21 cellular contexts compared by ENCODE assay signal in the genomic region with DNA sequence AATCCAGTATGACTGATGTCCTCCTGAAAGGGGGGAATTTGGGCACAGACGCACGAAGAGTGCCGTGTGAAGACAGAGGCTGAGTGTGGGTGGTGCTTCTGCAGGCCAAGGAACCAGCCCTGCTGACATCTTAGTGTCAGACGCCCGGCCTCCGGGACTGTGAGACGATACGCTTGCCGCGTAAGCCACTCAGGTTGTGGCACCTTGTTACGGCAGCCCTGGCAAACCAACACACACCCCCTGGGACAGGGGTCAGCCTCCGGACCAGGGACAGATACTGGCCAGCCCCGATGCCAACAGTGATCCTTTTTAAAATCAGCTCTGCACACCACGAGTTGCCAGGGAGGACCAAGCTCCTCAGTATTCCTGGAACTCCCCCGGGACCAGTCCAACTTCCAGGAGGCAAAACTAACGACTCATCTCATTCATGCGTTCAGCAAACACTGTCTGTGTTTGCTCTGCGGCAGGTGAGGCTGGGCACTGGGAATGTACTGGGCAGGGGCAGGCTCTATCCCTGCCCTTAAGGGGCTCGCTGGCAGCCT. TPM values are rescaled to one million over a fixed set of nuclear protein-coding genes. Genes with fewer than 3 reads are reported as not detected.
DNase-seq lines count a peak whose midpoint lies in the region; ATAC-seq, FAIRE-seq and TF ChIP-seq lines count a peak whose summit lies in the region.
"Had no signal": no experiment of that assay in that cellular context is flagged by ENCODE, and none has a peak within 500 bp of the region (broad histone marks: within the 10 kb centered on the region; RNA-seq: fewer than 3 reads in every experiment).

No MANE protein-coding gene starts in this region.

- intact Hi-C loops in HepG2 (cut with micrococcal nuclease; ENCODE audit: unreplicated experiment) (no loop called here), colonic mucosa (cut with DNase I) (no loop called here)

- no peaks in the 10 kb centered on the region for H3K9me3 ChIP-seq in HEK293 (ENCODE audit: control insufficient read depth, insufficient read depth, low read depth, low read length)
- H3K9me3 ChIP-seq in HepG2 (ENCODE audit: low read length): no peaks in the 10 kb centered on the region
- no peaks in the 10 kb centered on the region for H3K9me3 ChIP-seq in colonic mucosa
- H3K9me3 ChIP-seq: upper lobe of left lung had no signal

- no peaks in the 10 kb centered on the region for H3K79me2 ChIP-seq in HepG2 (ENCODE audit: insufficient read depth, low read length)

- H3K36me3 ChIP-seq in HEK293 (ENCODE audit: control insufficient read depth in 2 of 2, insufficient read depth in 1 of 2, low read length in 2 of 2): no peaks in the 10 kb centered on the region
- no peaks in the 10 kb centered on the region for H3K36me3 ChIP-seq in HepG2 (replicated peaks in 1 of 2; ENCODE audit: control insufficient read depth in 1 of 2, insufficient read depth in 2 of 2, low read length in 2 of 2)
- no peaks in the 10 kb centered on the region for H3K36me3 ChIP-seq in colonic mucosa
- H3K36me3 ChIP-seq: upper lobe of left lung had no signal

- DNase-seq in NCI-H2107 treated with DMSO at 0.1 percent for 48 hours (lab: John Stamatoyannopoulos, UW; ENCODE audit: unreplicated experiment) (peak; percentile 56), NCI-H2107 (lab: John Stamatoyannopoulos, UW) (no peak), NCI-H526 (lab: John Stamatoyannopoulos, UW) (peak; percentile 95 to 97), HepG2 (ENCODE audit: low spot score) (peak; percentile 42), Ammon's horn (ENCODE audit: low spot score) (no peak), colonic mucosa (no peak)
- DNase-seq: 8988T; activated gamma-delta T cell; CD4-positive, CD25-positive, alpha-beta regulatory T cell; NCI-H446 treated with DMSO at 0.1 percent for 48 hours; small intestine; stimulated activated naive CD4-positive, alpha-beta T cell; upper lobe of left lung had no signal

- FAIRE-seq in HepG2 (lab: Jason Lieb, UNC): peak; percentile 57
- FAIRE-seq: astrocyte, GM12878, H1, keratinocyte, small intestine had no signal

- in situ Hi-C loops in HepG2 (cut with HindIII; ENCODE audit: extremely low pct_ligation_motif_present, low pct_unique_long_range_greater_than_20kb): loop anchor here (25.0 kb wide), 1 partner anchor 523 kb away; no protein-coding TSS in a partner anchor

- WGBS in HepG2 (ENCODE audit: low lambda C conversion rate): 35% methylated on average over 18 of the region's 19 CpGs

- no peak for TF ChIP-seq POLR2A in HepG2 (IDR thresholded peaks at IDR 0.05; ENCODE audit: insufficient read depth in 1 of 2, low read depth in 2 of 2, low read length in 2 of 2)

- H2AFZ ChIP-seq in HepG2 (ENCODE audit: low read length): no peak overlapping the region

- TF ChIP-seq EP300 in HepG2 (IDR thresholded peaks at IDR 0.05; ENCODE audit: low read depth in 2 of 2, low read length in 2 of 2) (no peak), HepG2 (CRISPR knock-in tag; IDR thresholded peaks at IDR 0.05; ENCODE audit: borderline replicate concordance) (no peak)

- CTCF ChIA-PET in HEK293 (lab: Yijun Ruan, JAX) (no interaction called here), HepG2 (lab: Yijun Ruan, JAX; ENCODE audit: low intra/inter-chr PET ratio, low total read pairs) (no interaction called here)

- TF ChIP-seq CTCF in HEK293 (tag by site-specific recombination; IDR thresholded peaks at IDR 0.05) (no peak), HepG2 (CRISPR knock-in tag; IDR thresholded peaks at IDR 0.05) (no peak), colonic mucosa (IDR thresholded peaks at IDR 0.05) (no peak)

- peak; percentile 50 for ATAC-seq in HepG2
- ATAC-seq in HG03025 (IDR thresholded peaks at IDR 0.05; ENCODE audit: low FRiP score, unreplicated experiment): no peak
- ATAC-seq: esophagus mucosa, GM12878 had no signal

- H3K4me3 ChIP-seq in HEK293 (ENCODE audit: low read depth, low read length) (no peak overlapping the region), HepG2 (replicated peaks in 1 of 3; ENCODE audit: insufficient read depth in 1 of 3, low read depth in 2 of 3, low read length in 3 of 3) (peak overlapping the region in 2 of 3 experiments; percentile 21 to 57; a peak in 4 of 6 replicates), colonic mucosa (no peak overlapping the region)
- H3K4me3 ChIP-seq: GM12878, upper lobe of left lung had no signal

- POLR2A ChIA-PET in HEK293 (lab: Yijun Ruan, JAX) (no interaction called here), HepG2 (lab: Yijun Ruan, JAX) (interaction anchor here (1.6 kb wide), 1 partner anchor 42 kb away, joined by 6 read pairs; no protein-coding TSS in a partner anchor)

- no peak overlapping the region; the same call in 1 of the 2 replicates for H3K9ac ChIP-seq in HepG2 (ENCODE audit: insufficient read depth, low read depth, low read length)
- no peak overlapping the region for H3K9ac ChIP-seq in colonic mucosa (ENCODE audit: low read depth in 2 of 2, low read length in 2 of 2)

- H3K27me3 ChIP-seq in HepG2 (ENCODE audit: control insufficient read depth in 1 of 2, insufficient read depth in 2 of 2, low read length in 2 of 2) (no peaks in the 10 kb centered on the region), colonic mucosa (no peaks in the 10 kb centered on the region)
- H3K27me3 ChIP-seq: upper lobe of left lung had no signal

- H3K4me2 ChIP-seq in HepG2 (ENCODE audit: low read depth, low read length): peak overlapping the region; percentile 87

- H3K27ac ChIP-seq in HEK293 (ENCODE audit: extremely low read depth, low read depth, low read length) (no peak overlapping the region), HepG2 (ENCODE audit: extremely low read length, insufficient read depth, low read length) (peak overlapping the region; percentile 10), colonic mucosa (no peak overlapping the region)
- H3K27ac ChIP-seq: upper lobe of left lung had no signal

- no peaks in the 10 kb centered on the region for H4K20me1 ChIP-seq in HepG2 (ENCODE audit: insufficient read depth, low read length)

- H3K4me1 ChIP-seq in HEK293 (ENCODE audit: control insufficient read depth, insufficient read depth, low read length): no peaks in the 10 kb centered on the region
- H3K4me1 ChIP-seq in HepG2 (ENCODE audit: insufficient read depth, low read length): peaks cover 78% of the 10 kb centered on the region
- H3K4me1 ChIP-seq in colonic mucosa: no peaks in the 10 kb centered on the region
- H3K4me1 ChIP-seq: upper lobe of left lung had no signal

- BruUV-seq in HepG2 (replicated peaks; lab: Mats Ljungman, UMichigan): no TSS peak

- TF ChIP-seq RAD21 in HepG2 (CRISPR knock-in tag; IDR thresholded peaks at IDR 0.05): no peak

RNA-seq across cellular contexts. Expression of gene PIGZ, which starts 21.2 kb away (rescaled TPM):
- total RNA-seq in HepG2 (2016; rRNA removed; fragmentation: Illumina TruSeq; extraction: Trizol) (2.2 and 4.7 TPM in 2 replicates), colonic mucosa (100 to 1,000 TPM in 1 of 2 donors, 10 to 100 TPM in 1; 63.7 to 126 TPM)
- total RNA-seq in HepG2 (2016; cell fraction: cytosol; rRNA removed; fragmentation: Illumina TruSeq; extraction: Trizol; ENCODE audit: low read depth): 4.8 and 7.9 TPM in 2 replicates
- 1.9 and 4.8 TPM in 2 replicates for total RNA-seq in HepG2 (2016; cell fraction: insoluble cytoplasmic fraction; rRNA removed; fragmentation: Illumina TruSeq; extraction: Trizol)
- total RNA-seq in HepG2 (2016; cell fraction: membrane; rRNA removed; fragmentation: Illumina TruSeq; extraction: Trizol): 3.9 and 5.7 TPM in 2 replicates
- total RNA-seq in HepG2 (2016; cell fraction: nucleus; rRNA removed; fragmentation: Illumina TruSeq; extraction: Trizol): 3.7 and 5.7 TPM in 2 replicates
- polyA plus RNA-seq in HepG2 (2011; rRNA removed): 60.5 and 75.7 TPM in 2 replicates
- polyA plus RNA-seq in HepG2 (2011; cell fraction: cytosol; rRNA removed): 43.3 TPM in 2 replicates
- 156 and 196 TPM in 2 replicates for polyA plus RNA-seq in HepG2 (2011; cell fraction: nucleus; rRNA removed)
- polyA plus RNA-seq in HepG2 (2012): 56.2 and 56.6 TPM in 2 replicates
- 6.6 and 6.7 TPM in 2 replicates for polyA plus RNA-seq in HepG2 (2016; cell fraction: cytosol; fragmentation: Illumina TruSeq; extraction: Trizol; ENCODE audit: low read depth)
- 3.7 and 4.6 TPM in 2 replicates for polyA plus RNA-seq in HepG2 (2016; cell fraction: insoluble cytoplasmic fraction; fragmentation: Illumina TruSeq; extraction: Trizol; ENCODE audit: low read depth)
- polyA plus RNA-seq in HepG2 (2016; cell fraction: membrane; fragmentation: Illumina TruSeq; extraction: Trizol; ENCODE audit: low read depth): 5.4 and 6.6 TPM in 2 replicates
- 16.4 and 17.2 TPM in 2 replicates for polyA plus RNA-seq in HepG2 (2016; cell fraction: nucleus; fragmentation: Illumina TruSeq; extraction: Trizol; ENCODE audit: insufficient read depth, low read depth)
- polyA minus RNA-seq in HepG2 (2011; rRNA and poly(A)+ RNA removed; ENCODE audit: low replicate concordance): 0.58 and 57.9 TPM in 2 replicates
- 15.7 and 18.4 TPM in 2 replicates for polyA minus RNA-seq in HepG2 (2011; cell fraction: cytosol; rRNA and poly(A)+ RNA removed)
- 38.0 and 53.5 TPM in 2 replicates for polyA minus RNA-seq in HepG2 (2011; cell fraction: nucleus; rRNA and poly(A)+ RNA removed)
- total RNA-seq: G401, H1 had no signal

RNA-seq across cellular contexts. Expression of gene MELTF, which starts 39.8 kb away (rescaled TPM):
- 0.97 and 3.2 TPM in 2 replicates for total RNA-seq in HepG2 (2016; rRNA removed; fragmentation: Illumina TruSeq; extraction: Trizol)
- total RNA-seq in HepG2 (2016; cell fraction: cytosol; rRNA removed; fragmentation: Illumina TruSeq; extraction: Trizol; ENCODE audit: low read depth): 1.2 and 1.3 TPM in 2 replicates
- 1.4 and 3.7 TPM in 2 replicates for total RNA-seq in HepG2 (2016; cell fraction: insoluble cytoplasmic fraction; rRNA removed; fragmentation: Illumina TruSeq; extraction: Trizol)
- total RNA-seq in HepG2 (2016; cell fraction: membrane; rRNA removed; fragmentation: Illumina TruSeq; extraction: Trizol): 0.99 and 1.4 TPM in 2 replicates
- 3.9 and 5.1 TPM in 2 replicates for total RNA-seq in HepG2 (2016; cell fraction: nucleus; rRNA removed; fragmentation: Illumina TruSeq; extraction: Trizol)
- 7.5 and 11.9 TPM in 2 replicates for polyA plus RNA-seq in HepG2 (2011; rRNA removed)
- 7.7 TPM in 2 replicates for polyA plus RNA-seq in HepG2 (2011; cell fraction: cytosol; rRNA removed)
- 46.8 and 48.0 TPM in 2 replicates for polyA plus RNA-seq in HepG2 (2011; cell fraction: nucleus; rRNA removed)
- 14.6 and 19.2 TPM in 2 replicates for polyA plus RNA-seq in HepG2 (2012)
- polyA plus RNA-seq in HepG2 (2016; cell fraction: cytosol; fragmentation: Illumina TruSeq; extraction: Trizol; ENCODE audit: low read depth): 0.49 and 0.59 TPM in 2 replicates
- polyA plus RNA-seq in HepG2 (2016; cell fraction: insoluble cytoplasmic fraction; fragmentation: Illumina TruSeq; extraction: Trizol; ENCODE audit: low read depth): 1.5 and 2.3 TPM in 2 replicates
- polyA plus RNA-seq in HepG2 (2016; cell fraction: membrane; fragmentation: Illumina TruSeq; extraction: Trizol; ENCODE audit: low read depth): 0.74 and 1.1 TPM in 2 replicates
- polyA plus RNA-seq in HepG2 (2016; cell fraction: nucleus; fragmentation: Illumina TruSeq; extraction: Trizol; ENCODE audit: insufficient read depth, low read depth): 6.7 and 9.2 TPM in 2 replicates
- 4.9 and 17.9 TPM in 2 replicates for polyA minus RNA-seq in HepG2 (2011; rRNA and poly(A)+ RNA removed; ENCODE audit: low replicate concordance)
- polyA minus RNA-seq in HepG2 (2011; cell fraction: cytosol; rRNA and poly(A)+ RNA removed): 7.8 and 11.0 TPM in 2 replicates
- 14.8 and 17.5 TPM in 2 replicates for polyA minus RNA-seq in HepG2 (2011; cell fraction: nucleus; rRNA and poly(A)+ RNA removed)
- total RNA-seq in colonic mucosa: 10 to 100 TPM; 15.7 to 31.2 TPM

RNA-seq across cellular contexts. Expression of gene NCBP2, which starts 47.5 kb away (rescaled TPM):
- total RNA-seq in HepG2 (2016; rRNA removed; fragmentation: Illumina TruSeq; extraction: Trizol): 58.7 and 69.2 TPM in 2 replicates
- 14.8 and 15.0 TPM in 2 replicates for total RNA-seq in HepG2 (2016; cell fraction: cytosol; rRNA removed; fragmentation: Illumina TruSeq; extraction: Trizol; ENCODE audit: low read depth)
- total RNA-seq in HepG2 (2016; cell fraction: insoluble cytoplasmic fraction; rRNA removed; fragmentation: Illumina TruSeq; extraction: Trizol): 59.9 and 75.2 TPM in 2 replicates
- total RNA-seq in HepG2 (2016; cell fraction: membrane; rRNA removed; fragmentation: Illumina TruSeq; extraction: Trizol): 28.9 and 32.1 TPM in 2 replicates
- 32.0 and 37.9 TPM in 2 replicates for total RNA-seq in HepG2 (2016; cell fraction: nucleus; rRNA removed; fragmentation: Illumina TruSeq; extraction: Trizol)
- polyA plus RNA-seq in HepG2 (2011; rRNA removed): 78.5 and 95.5 TPM in 2 replicates
- 55.6 and 71.5 TPM in 2 replicates for polyA plus RNA-seq in HepG2 (2011; cell fraction: cytosol; rRNA removed)
- polyA plus RNA-seq in HepG2 (2011; cell fraction: nucleus; rRNA removed): 68.9 and 76.8 TPM in 2 replicates
- polyA plus RNA-seq in HepG2 (2012): 143 and 171 TPM in 2 replicates
- 10.8 and 12.4 TPM in 2 replicates for polyA plus RNA-seq in HepG2 (2016; cell fraction: cytosol; fragmentation: Illumina TruSeq; extraction: Trizol; ENCODE audit: low read depth)
- 79.7 and 83.7 TPM in 2 replicates for polyA plus RNA-seq in HepG2 (2016; cell fraction: insoluble cytoplasmic fraction; fragmentation: Illumina TruSeq; extraction: Trizol; ENCODE audit: low read depth)
- polyA plus RNA-seq in HepG2 (2016; cell fraction: membrane; fragmentation: Illumina TruSeq; extraction: Trizol; ENCODE audit: low read depth): 23.3 and 24.5 TPM in 2 replicates
- polyA plus RNA-seq in HepG2 (2016; cell fraction: nucleus; fragmentation: Illumina TruSeq; extraction: Trizol; ENCODE audit: insufficient read depth, low read depth): 76.1 and 83.0 TPM in 2 replicates
- 20.6 and 28.7 TPM in 2 replicates for polyA minus RNA-seq in HepG2 (2011; rRNA and poly(A)+ RNA removed; ENCODE audit: low replicate concordance)
- polyA minus RNA-seq in HepG2 (2011; cell fraction: cytosol; rRNA and poly(A)+ RNA removed): 26.5 and 26.6 TPM in 2 replicates
- 50.9 and 51.7 TPM in 2 replicates for polyA minus RNA-seq in HepG2 (2011; cell fraction: nucleus; rRNA and poly(A)+ RNA removed)
- 10 to 100 TPM; 61.8 to 92.8 TPM for total RNA-seq in colonic mucosa

Comparison
In these comparisons a context has a peak if more than half of its experiments do, and no peak if none do; other contexts are left out.
1. DNase-seq: peak in NCI-H2107 treated with DMSO at 0.1 percent for 48 hours (single experiment), NCI-H526 (2 of 2) and HepG2 (single experiment); none in NCI-H2107 (single experiment), Ammon's horn (single experiment) and colonic mucosa (single experiment).
2. H3K4me3 ChIP-seq: peak in HepG2 (2 of 3); none in HEK293 (single experiment) and colonic mucosa (single experiment).
3. RNA of gene PIGZ, which starts 21.2 kb away (total RNA-seq): 63.7 to 126 TPM in colonic mucosa; 1.9 to 7.9 TPM in HepG2; every median in the first group is over 4 times any median in the second.